1 cellular context compared by ENCODE assay signal in the genomic region with DNA sequence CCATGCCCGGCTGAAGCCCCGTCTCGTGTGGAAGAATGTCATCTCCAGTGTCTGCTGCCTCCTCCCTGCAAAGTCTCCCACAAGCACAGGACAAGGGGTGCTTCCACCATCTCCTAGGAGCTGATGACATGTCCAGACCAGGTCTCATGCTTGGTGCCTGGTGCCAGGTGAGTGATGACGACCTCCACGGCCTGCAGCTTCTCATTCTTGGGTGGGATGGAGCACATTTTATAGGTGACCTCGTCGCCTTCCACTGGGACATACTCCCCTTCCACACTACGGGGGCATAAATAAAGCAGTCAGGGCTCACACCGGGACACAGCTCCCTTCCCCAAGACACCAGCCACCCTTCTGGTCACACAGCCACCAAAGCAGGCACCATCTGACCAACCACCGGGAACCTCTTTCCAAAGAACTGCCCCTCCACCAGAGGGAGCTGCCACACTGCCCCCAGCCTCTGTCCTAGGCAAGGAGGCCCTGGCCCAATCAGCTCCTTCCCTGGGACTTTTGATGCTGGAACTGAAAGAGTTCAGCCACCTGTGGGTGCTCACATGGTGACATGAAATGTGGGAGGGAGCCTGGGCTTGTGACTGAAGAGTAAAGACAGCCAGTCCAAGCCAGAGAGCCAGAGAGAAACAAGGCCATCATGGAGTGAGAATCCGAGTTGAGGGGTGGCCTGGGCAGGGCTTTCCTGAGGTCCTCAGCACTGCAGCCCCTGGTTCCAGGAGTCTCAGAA.
A peak's percentile ranks its signal among the peaks of the same experiment; 100 is the strongest.
TF ChIP-seq lines count a peak whose summit lies in the region.

No MANE protein-coding gene starts in this region.

TF ChIP-seq in GM12878, 131 proteins besides CTCF, POLR2A, EP300 and RAD21:
- TF ChIP-seq KDM1A (IDR thresholded peaks at IDR 0.05; ENCODE audit: borderline replicate concordance) (no peak), LARP7 (IDR thresholded peaks at IDR 0.05) (no peak), TBL1XR1 (IDR thresholded peaks at IDR 0.05; ENCODE audit: low read depth, low read length) (no peak), POLR2AphosphoS5 (IDR thresholded peaks at IDR 0.05; ENCODE audit: low read length) (peak; percentile 39; the same call in 1 of the 2 replicates), ATF2 (IDR thresholded peaks at IDR 0.05; ENCODE audit: low read length) (0 out of 2 replicates have a peak, but pooled peaks have one; percentile 6), POLR2AphosphoS2 (IDR thresholded peaks at IDR 0.05; ENCODE audit: low read depth, low read length) (0 out of 2 replicates have a peak, but pooled peaks have one; percentile 40)
